In the genomic region with DNA sequence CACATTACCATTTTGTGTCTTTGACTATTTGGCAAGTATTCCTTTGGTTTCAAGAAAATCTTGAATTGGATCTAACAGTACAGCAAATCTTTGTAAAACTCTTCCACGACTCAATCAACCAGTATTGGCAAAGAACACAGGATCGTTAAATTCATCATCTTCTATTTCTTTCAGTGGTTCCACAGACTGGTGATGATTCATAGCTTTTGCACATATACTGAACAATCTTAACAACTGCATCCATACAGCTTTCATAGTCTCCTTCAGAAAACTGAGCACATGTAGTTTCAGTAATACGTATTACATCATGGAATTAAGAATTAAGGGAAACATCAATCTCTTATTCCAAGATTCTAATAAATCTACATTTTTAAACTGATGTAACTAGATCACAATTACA, we compare ENCODE assay signal across 26 cellular contexts.
DNase-seq lines count a peak whose midpoint lies in the region; ATAC-seq, FAIRE-seq and TF ChIP-seq lines count a peak whose summit lies in the region.
"Had no signal": no experiment of that assay in that cellular context is flagged by ENCODE, and none has a peak within 500 bp of the region (broad histone marks: within the 10 kb centered on the region; RNA-seq: fewer than 3 reads in every experiment).

No MANE protein-coding gene starts in this region.

- H3K4me3 Mint-ChIP-seq in activated CD4-positive, alpha-beta T cell treated with anti-CD3 and anti-CD28 coated beads for 36 hours = no peak overlapping the region
- H3K4me3 Mint-ChIP-seq in activated CD4-positive, alpha-beta T cell treated with anti-CD3 and anti-CD28 coated beads, Interleukin-2, amount 10 ng/mL, durations not matched to agents 7 days and 5 days = no peak overlapping the region
- H3K4me3 Mint-ChIP-seq: activated naive CD4-positive, alpha-beta T cell treated with anti-CD3 and anti-CD28 coated beads for 36 hours had no signal

- peaks cover 2% of the 10 kb centered on the region for H3K4me1 Mint-ChIP-seq in activated CD4-positive, alpha-beta T cell treated with anti-CD3 and anti-CD28 coated beads for 36 hours
- no peaks in the 10 kb centered on the region for H3K4me1 Mint-ChIP-seq in activated CD4-positive, alpha-beta T cell treated with anti-CD3 and anti-CD28 coated beads, Interleukin-2, amount 10 ng/mL, durations not matched to agents 7 days and 5 days

- CTCF ChIA-PET in activated CD4-positive, alpha-beta T cell treated with anti-CD3 and anti-CD28 coated beads for 36 hours (lab: Charles Lee) = interaction anchor here (0.7 to 1.2 kb wide), 2 partner anchors 19 to 62 kb away, joined by 3 read pairs; no protein-coding TSS in a partner anchor
- CTCF ChIA-PET in activated CD4-positive, alpha-beta T cell treated with anti-CD3 and anti-CD28 coated beads, Interleukin-2, amount 10 ng/mL, durations not matched to agents 7 days and 5 days (lab: Charles Lee) = interaction anchor here (1.3 to 1.4 kb wide), 2 partner anchors 8 to 26 kb away, joined by 4 read pairs; no protein-coding TSS in a partner anchor
- CTCF ChIA-PET in PC-3 (lab: Charles Lee) = no interaction called here

- WGBS in smooth muscle cell (ENCODE audit: low lambda C conversion rate) = 51% methylated on average over 3 of the region's 3 CpGs

- no peak overlapping the region for H2AFZ ChIP-seq in PC-3 (ENCODE audit: low read length)
- no peak overlapping the region for H2AFZ ChIP-seq in fibroblast of lung (ENCODE audit: low read length)
- H2AFZ ChIP-seq in smooth muscle cell (ENCODE audit: low read depth) = peak overlapping the region; percentile 15

- peak; percentile 49 for ATAC-seq in activated CD4-positive, alpha-beta T cell treated with anti-CD3 and anti-CD28 coated beads for 36 hours
- ATAC-seq in PC-3 = peak; percentile 78
- no peak for ATAC-seq in HG03135 (IDR thresholded peaks at IDR 0.05; ENCODE audit: unreplicated experiment)
- ATAC-seq: left ventricle myocardium superior, mucosa of descending colon had no signal

- H3K36me3 ChIP-seq in PC-3 (ENCODE audit: low read depth, low read length) (no peaks in the 10 kb centered on the region), fibroblast of lung (ENCODE audit: control insufficient read depth, insufficient read depth, low read length) (no peaks in the 10 kb centered on the region), smooth muscle cell (ENCODE audit: low read depth) (no peaks in the 10 kb centered on the region)
- H3K36me3 ChIP-seq: ascending aorta, transverse colon had no signal

- no peak overlapping the region for H3K27ac Mint-ChIP-seq in activated CD4-positive, alpha-beta T cell treated with anti-CD3 and anti-CD28 coated beads for 36 hours
- H3K27ac Mint-ChIP-seq in activated CD4-positive, alpha-beta T cell treated with anti-CD3 and anti-CD28 coated beads, Interleukin-2, amount 10 ng/mL, durations not matched to agents 7 days and 5 days = no peak overlapping the region
- H3K27ac Mint-ChIP-seq: activated naive CD4-positive, alpha-beta T cell treated with anti-CD3 and anti-CD28 coated beads for 36 hours had no signal

- H3K4me1 ChIP-seq in PC-3 (ENCODE audit: insufficient read depth, low read length) (peaks cover 20% of the 10 kb centered on the region), fibroblast of lung (ENCODE audit: control insufficient read depth, extremely low read depth, insufficient read depth, low read length) (no peaks in the 10 kb centered on the region), smooth muscle cell (ENCODE audit: low read depth) (no peaks in the 10 kb centered on the region)
- H3K4me1 ChIP-seq: ascending aorta, transverse colon had no signal

- TF ChIP-seq CTCF in PC-3 (conservative IDR thresholded peaks at IDR 0.05; ENCODE audit: low read depth, low read length) (no peak), fibroblast of lung (conservative IDR thresholded peaks at IDR 0.05 in 1 of 2, IDR thresholded peaks at IDR 0.05 in 1 of 2; ENCODE audit: low read depth in 1 of 2, low read length in 2 of 2) (no peak), smooth muscle cell (IDR thresholded peaks at IDR 0.05; ENCODE audit: borderline replicate concordance, insufficient read depth, poor library complexity, severe bottlenecking) (no peak)

- H3K9me3 ChIP-seq in PC-3 (ENCODE audit: low read length) = no peaks in the 10 kb centered on the region
- no peaks in the 10 kb centered on the region for H3K9me3 ChIP-seq in fibroblast of lung (ENCODE audit: control insufficient read depth, insufficient read depth, low read depth, low read length)
- H3K9me3 ChIP-seq in smooth muscle cell (replicated peaks; ENCODE audit: low read depth) = no peaks in the 10 kb centered on the region
- H3K9me3 ChIP-seq: ascending aorta, mucosa of descending colon, transverse colon had no signal

- H3K9me3 Mint-ChIP-seq in activated CD4-positive, alpha-beta T cell treated with anti-CD3 and anti-CD28 coated beads for 36 hours (ENCODE audit: low read depth) = no peaks in the 10 kb centered on the region
- no peaks in the 10 kb centered on the region for H3K9me3 Mint-ChIP-seq in activated CD4-positive, alpha-beta T cell treated with anti-CD3 and anti-CD28 coated beads, Interleukin-2, amount 10 ng/mL, durations not matched to agents 7 days and 5 days
- H3K9me3 Mint-ChIP-seq: activated naive CD4-positive, alpha-beta T cell treated with anti-CD3 and anti-CD28 coated beads for 36 hours had no signal

- H3K27me3 ChIP-seq in PC-3 (ENCODE audit: low read length) = no peaks in the 10 kb centered on the region
- H3K27me3 ChIP-seq in fibroblast of lung (ENCODE audit: control insufficient read depth, insufficient read depth, low read length) = no peaks in the 10 kb centered on the region
- H3K27me3 ChIP-seq in smooth muscle cell (ENCODE audit: low read depth) = no peaks in the 10 kb centered on the region
- H3K27me3 ChIP-seq: ascending aorta, transverse colon had no signal

- FAIRE-seq in H54 (lab: Jason Lieb, UNC) (no peak), urothelium cell line (lab: Jason Lieb, UNC) (no peak)

- no peaks in the 10 kb centered on the region for H3K27me3 Mint-ChIP-seq in activated CD4-positive, alpha-beta T cell treated with anti-CD3 and anti-CD28 coated beads for 36 hours
- H3K27me3 Mint-ChIP-seq in activated CD4-positive, alpha-beta T cell treated with anti-CD3 and anti-CD28 coated beads, Interleukin-2, amount 10 ng/mL, durations not matched to agents 7 days and 5 days = no peaks in the 10 kb centered on the region

- no peaks in the 10 kb centered on the region for H3K9me2 ChIP-seq in PC-3 (replicated peaks; ENCODE audit: low read length)
- H3K9me2 ChIP-seq: SK-N-SH had no signal

- POLR2A ChIA-PET in activated CD4-positive, alpha-beta T cell treated with anti-CD3 and anti-CD28 coated beads for 36 hours (lab: Charles Lee) = no interaction called here
- POLR2A ChIA-PET in activated CD4-positive, alpha-beta T cell treated with anti-CD3 and anti-CD28 coated beads, Interleukin-2, amount 10 ng/mL, durations not matched to agents 7 days and 5 days (lab: Charles Lee) = no interaction called here
- POLR2A ChIA-PET in PC-3 (lab: Charles Lee; ENCODE audit: unreplicated experiment) = no interaction called here

- no peak overlapping the region for H3K4me2 ChIP-seq in PC-3 (ENCODE audit: low read length)
- H3K4me2 ChIP-seq in fibroblast of lung (ENCODE audit: extremely low read depth, insufficient read depth, low read length) = no peak overlapping the region
- no peak overlapping the region for H3K4me2 ChIP-seq in smooth muscle cell
- H3K4me2 ChIP-seq: SK-N-SH had no signal

- H3K4me3 ChIP-seq in PC-3 (ENCODE audit: low read length) = no peak overlapping the region
- H3K4me3 ChIP-seq in fibroblast of lung (replicated peaks in 1 of 4; ENCODE audit: control extremely low read depth in 1 of 4, insufficient read depth in 1 of 4, low read depth in 3 of 4, low read length in 4 of 4) = no peak overlapping the region
- H3K4me3 ChIP-seq in smooth muscle cell = no peak overlapping the region
- H3K4me3 ChIP-seq: ascending aorta, coronary artery, mucosa of descending colon, transverse colon had no signal

- no peaks in the 10 kb centered on the region for H3F3A ChIP-seq in PC-3 (ENCODE audit: low read length, unreplicated experiment)
- no peaks in the 10 kb centered on the region for H3F3A ChIP-seq in smooth muscle cell (ENCODE audit: low read depth)

- H3K36me3 Mint-ChIP-seq in activated CD4-positive, alpha-beta T cell treated with anti-CD3 and anti-CD28 coated beads for 36 hours (ENCODE audit: low read depth) = no peaks in the 10 kb centered on the region
- no peaks in the 10 kb centered on the region for H3K36me3 Mint-ChIP-seq in activated CD4-positive, alpha-beta T cell treated with anti-CD3 and anti-CD28 coated beads, Interleukin-2, amount 10 ng/mL, durations not matched to agents 7 days and 5 days (ENCODE audit: low read depth)

- H3K27ac ChIP-seq in PC-3 (ENCODE audit: low read length) (0 out of 2 replicates have a peak overlapping the region, but pooled peaks have one; percentile 12), fibroblast of lung (ENCODE audit: insufficient read depth, low read length) (no peak overlapping the region), smooth muscle cell (ENCODE audit: low read depth) (no peak overlapping the region)
- H3K27ac ChIP-seq: ascending aorta, C4-2B, coronary artery, transverse colon had no signal

- TF ChIP-seq POLR2A in H54 (IDR thresholded peaks at IDR 0.05; ENCODE audit: low read depth, low read length) = no peak

- intact Hi-C loops in activated CD4-positive, alpha-beta T cell treated with anti-CD3 and anti-CD28 coated beads for 36 hours (cut with DNase I, micrococcal nuclease) = no loop called here
- intact Hi-C loops in PC-3 (cut with micrococcal nuclease) = loop anchor here (5.0 kb wide), 1 partner anchor 117 kb away; no protein-coding TSS in a partner anchor

- H4K20me1 ChIP-seq in PC-3 (ENCODE audit: low read length) (no peaks in the 10 kb centered on the region), fibroblast of lung (ENCODE audit: control insufficient read depth, extremely low read depth, insufficient read depth, low read length) (no peaks in the 10 kb centered on the region), smooth muscle cell (ENCODE audit: low read depth) (no peaks in the 10 kb centered on the region)

- H3K9ac ChIP-seq in PC-3 (ENCODE audit: low read length) (no peak overlapping the region), fibroblast of lung (ENCODE audit: insufficient read depth, low read length) (no peak overlapping the region), smooth muscle cell (ENCODE audit: low read depth) (no peak overlapping the region)
- H3K9ac ChIP-seq: SK-N-SH had no signal

- no peak for DNase-seq in activated CD4-positive, alpha-beta T cell treated with anti-CD3 and anti-CD28 coated beads for 36 hours
- no peak for DNase-seq in activated CD4-positive, alpha-beta T cell treated with anti-CD3 and anti-CD28 coated beads, Interleukin-2, amount 10 ng/mL, durations not matched to agents 7 days and 5 days
- DNase-seq in PC-3 (peak; percentile 69), fibroblast of lung (ENCODE audit: low read depth in 2 of 2) (peak; percentile 47 to 51), smooth muscle cell (lab: John Stamatoyannopoulos, UW; ENCODE audit: unreplicated experiment) (no peak), H54 (ENCODE audit: insufficient read length, low spot score) (no peak), urothelium cell line (ENCODE audit: low spot score) (no peak)
- DNase-seq: 8988T; activated CD4-positive, alpha-beta T cell treated with anti-CD3 and anti-CD28 coated beads for 4 hours; activated CD8-positive, alpha-beta memory T cell treated with anti-CD3 and anti-CD28 coated beads, Interleukin-2, amount 50 U/mL, for 4 hours; activated naive CD4-positive, alpha-beta T cell treated with anti-CD3 and anti-CD28 coated beads for 36 hours; DMS 273 treated with DMSO at 0.1 percent for 48 hours; KG1; left ventricle myocardium superior; mucosa of descending colon; NCI-H1417 treated with DMSO at 0.1 percent for 48 hours; NCI-H2171 treated with DMSO at 0.1 percent for 48 hours; NCI-H82; SK-N-SH; stimulated activated naive CD4-positive, alpha-beta T cell; T1000; transverse colon had no signal

- BruUV-seq in PC-3 (replicated peaks; lab: Mats Ljungman, UMichigan) = no TSS peak

- H3K79me2 ChIP-seq in PC-3 (ENCODE audit: low read length) = no peaks in the 10 kb centered on the region
- no peaks in the 10 kb centered on the region for H3K79me2 ChIP-seq in fibroblast of lung (ENCODE audit: control insufficient read depth, insufficient read depth, low read length)
- no peaks in the 10 kb centered on the region for H3K79me2 ChIP-seq in smooth muscle cell (ENCODE audit: low read depth)

Comparison
In these comparisons a context has a peak if more than half of its experiments do, and no peak if none do; other contexts are left out.
1. DNase-seq: peak in PC-3 (single experiment) and fibroblast of lung (2 of 2); none in activated CD4-positive, alpha-beta T cell treated with anti-CD3 and anti-CD28 coated beads for 36 hours (single experiment), activated CD4-positive, alpha-beta T cell treated with anti-CD3 and anti-CD28 coated beads, Interleukin-2, amount 10 ng/mL, durations not matched to agents 7 days and 5 days (single experiment), smooth muscle cell (single experiment), H54 (single experiment) and urothelium cell line (single experiment).